23 cellular contexts compared by ENCODE assay signal in the genomic region with DNA sequence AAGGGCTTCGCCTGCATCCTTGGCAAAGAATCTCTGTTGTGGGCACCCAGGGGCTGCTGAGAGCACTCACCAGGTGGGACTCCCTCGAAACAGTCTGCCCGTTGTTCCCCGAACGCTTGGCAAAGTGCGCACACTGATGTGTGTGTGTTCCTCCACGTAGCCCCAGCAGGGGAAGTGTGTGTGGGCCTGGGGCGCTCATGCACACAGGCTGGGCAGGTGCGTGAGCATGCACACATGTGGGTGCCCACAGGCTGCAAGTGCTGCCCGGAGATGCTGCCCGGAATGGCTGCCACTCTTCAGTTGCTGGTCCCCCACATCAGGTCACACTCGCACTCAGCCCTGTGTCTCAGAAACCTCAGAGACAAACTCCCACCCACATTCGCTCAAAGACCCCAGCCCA.
"Had no signal": no experiment of that assay in that cellular context is flagged by ENCODE, and none has a peak within 500 bp of the region (broad histone marks: within the 10 kb centered on the region; RNA-seq: fewer than 3 reads in every experiment).

No MANE protein-coding gene starts in this region.

- H3K27ac ChIP-seq: esophagus squamous epithelium, gastroesophageal sphincter, hepatocyte, right atrium auricular region, sigmoid colon, skin epidermis, testis, tibial nerve, upper lobe of right lung had no signal

- DNase-seq: cerebellar nuclear complex; effector memory CD8-positive, alpha-beta T cell; esophagus squamous epithelium; foreskin fibroblast; left colon; left ventricle myocardium superior; mesenchymal stem cell; midbrain; sigmoid colon; stimulated activated CD4-positive, alpha-beta T cell treated with anti-CD3 and anti-CD28 coated beads, Interleukin-2, amount 100 ng/mL, for 24 hours; stimulated activated CD4-positive, alpha-beta T cell treated with anti-CD3 and anti-CD28 coated beads, Interleukin-4, amount 100 ng/mL, for 4 hours; testis; upper lobe of right lung had no signal

- H3K4me2 ChIP-seq: hepatocyte had no signal

- H3K36me3 ChIP-seq: esophagus squamous epithelium, gastroesophageal sphincter, right atrium auricular region, sigmoid colon, tibial nerve, upper lobe of right lung had no signal

- H3K27me3 Mint-ChIP-seq: dendritic cell treated with granulocyte-macrophage colony-stimulating factor and Interleukin-4, amounts not matched to agents 40 ng/mL and 50 ng/mL, for 4 days; stimulated activated naive CD8-positive, alpha-beta T cell treated with anti-CD3 and anti-CD28 coated beads, Interleukin-15, Interleukin-2, amounts not matched to agents 100 ng/mL and 50 ng/mL, for 24 hours had no signal

- H3K27ac Mint-ChIP-seq: dendritic cell treated with granulocyte-macrophage colony-stimulating factor and Interleukin-4, amounts not matched to agents 40 ng/mL and 50 ng/mL, for 4 days had no signal

- H3K4me1 ChIP-seq: esophagus squamous epithelium, gastroesophageal sphincter, right atrium auricular region, sigmoid colon, testis, tibial nerve, upper lobe of right lung had no signal

- H3K79me2 ChIP-seq: hepatocyte had no signal

- H3K9me3 Mint-ChIP-seq: dendritic cell treated with granulocyte-macrophage colony-stimulating factor and Interleukin-4, amounts not matched to agents 40 ng/mL and 50 ng/mL, for 4 days; effector memory CD8-positive, alpha-beta T cell; nephron; stimulated activated naive CD8-positive, alpha-beta T cell treated with anti-CD3 and anti-CD28 coated beads, Interleukin-15, Interleukin-2, amounts not matched to agents 100 ng/mL and 50 ng/mL, for 24 hours had no signal

- H3K4me3 Mint-ChIP-seq: dendritic cell treated with granulocyte-macrophage colony-stimulating factor and Interleukin-4, amounts not matched to agents 40 ng/mL and 50 ng/mL, for 4 days; effector memory CD8-positive, alpha-beta T cell; nephron; stimulated activated naive CD8-positive, alpha-beta T cell treated with anti-CD3 and anti-CD28 coated beads, Interleukin-15, Interleukin-2, amounts not matched to agents 100 ng/mL and 50 ng/mL, for 24 hours had no signal

- H3K9me3 ChIP-seq: esophagus squamous epithelium, gastroesophageal sphincter, right atrium auricular region, sigmoid colon, testis, tibial nerve, upper lobe of right lung had no signal

- H3K4me3 ChIP-seq: esophagus squamous epithelium, gastroesophageal sphincter, hepatocyte, lung, right atrium auricular region, sigmoid colon, skin epidermis, testis, tibial nerve, upper lobe of right lung had no signal

- ATAC-seq: effector memory CD8-positive, alpha-beta T cell; gastroesophageal sphincter; left colon; left ventricle myocardium superior; upper lobe of right lung had no signal

- FAIRE-seq: colon had no signal

- H2AFZ ChIP-seq: hepatocyte had no signal

- H3K27me3 ChIP-seq: hepatocyte, right atrium auricular region, testis, upper lobe of right lung had no signal
